ENCODE assay signal across 8 cellular contexts in genomic region chr11:133064152-133064877, GRCh38.
DNase-seq lines count a peak whose midpoint lies in the region; ATAC-seq and TF ChIP-seq lines count a peak whose summit lies in the region.

No MANE protein-coding gene starts in this region.

- H3K27ac ChIP-seq in colonic mucosa, result no peak overlapping the region
- H3K27ac ChIP-seq in stomach smooth muscle (ENCODE audit: low read length), result no peak overlapping the region

- peak overlapping the region in 1 of 2 donors; percentile 33 for H3K9ac ChIP-seq in colonic mucosa (ENCODE audit: low read depth in 2 of 2, low read length in 2 of 2)
- peak overlapping the region; percentile 70 to 71 for H3K9ac ChIP-seq in stomach smooth muscle (ENCODE audit: low read length in 2 of 2)

- ATAC-seq in left colon, result peak; percentile 53
- no peak for ATAC-seq in HG03196 (IDR thresholded peaks at IDR 0.05; ENCODE audit: unreplicated experiment)

- peak; percentile 6 for DNase-seq in NCI-H2107 treated with DMSO at 0.1 percent for 48 hours (lab: John Stamatoyannopoulos, UW; ENCODE audit: unreplicated experiment)
- DNase-seq in NCI-H2107 (lab: John Stamatoyannopoulos, UW), result no peak
- DNase-seq in NCI-H524 (lab: John Stamatoyannopoulos, UW), result peak; percentile 86 to 87
- no peak for DNase-seq in colonic mucosa
- DNase-seq in left colon, result peak; percentile 24 to 33
- no peak for DNase-seq in GM19240 (ENCODE audit: insufficient read length, low spot score)

- intact Hi-C loops in colonic mucosa (cut with DNase I), result no loop called here
- intact Hi-C loops in left colon (cut with DNase I, micrococcal nuclease), result no loop called here

- H3K4me1 ChIP-seq in colonic mucosa (no peaks in the 10 kb centered on the region), stomach smooth muscle (ENCODE audit: control insufficient read depth, insufficient read depth, low read length) (peaks cover 12% of the 10 kb centered on the region)

- H3K27me3 ChIP-seq in colonic mucosa, result no peaks in the 10 kb centered on the region
- peaks cover 4 to 6% of the 10 kb centered on the region in 2 donors for H3K27me3 ChIP-seq in stomach smooth muscle (ENCODE audit: control insufficient read depth in 1 of 2, insufficient read depth in 2 of 2, low read length in 2 of 2)

- H3K36me3 ChIP-seq in colonic mucosa, result no peaks in the 10 kb centered on the region
- H3K36me3 ChIP-seq in stomach smooth muscle (ENCODE audit: control insufficient read depth in 2 of 2, insufficient read depth in 2 of 2, low read length in 2 of 2), result no peaks in the 10 kb centered on the region

- no peaks in the 10 kb centered on the region for H3K9me3 ChIP-seq in colonic mucosa
- H3K9me3 ChIP-seq in stomach smooth muscle (ENCODE audit: control insufficient read depth in 2 of 2, low read length in 2 of 2), result no peaks in the 10 kb centered on the region

- TF ChIP-seq CTCF in colonic mucosa (IDR thresholded peaks at IDR 0.05), result peak; percentile 19

- H3K4me3 ChIP-seq in colonic mucosa (peak overlapping the region; percentile 29), stomach smooth muscle (ENCODE audit: low read length in 2 of 2) (peak overlapping the region; percentile 54 to 79)

Comparison
In these comparisons a context has a peak if more than half of its experiments do, and no peak if none do; other contexts are left out.
1. DNase-seq: peak in NCI-H2107 treated with DMSO at 0.1 percent for 48 hours (single experiment), NCI-H524 (2 of 2) and left colon (2 of 2); none in NCI-H2107 (single experiment), colonic mucosa (single experiment) and GM19240 (single experiment).